ENCODE assay signal across 1 cellular context in the genomic region with DNA sequence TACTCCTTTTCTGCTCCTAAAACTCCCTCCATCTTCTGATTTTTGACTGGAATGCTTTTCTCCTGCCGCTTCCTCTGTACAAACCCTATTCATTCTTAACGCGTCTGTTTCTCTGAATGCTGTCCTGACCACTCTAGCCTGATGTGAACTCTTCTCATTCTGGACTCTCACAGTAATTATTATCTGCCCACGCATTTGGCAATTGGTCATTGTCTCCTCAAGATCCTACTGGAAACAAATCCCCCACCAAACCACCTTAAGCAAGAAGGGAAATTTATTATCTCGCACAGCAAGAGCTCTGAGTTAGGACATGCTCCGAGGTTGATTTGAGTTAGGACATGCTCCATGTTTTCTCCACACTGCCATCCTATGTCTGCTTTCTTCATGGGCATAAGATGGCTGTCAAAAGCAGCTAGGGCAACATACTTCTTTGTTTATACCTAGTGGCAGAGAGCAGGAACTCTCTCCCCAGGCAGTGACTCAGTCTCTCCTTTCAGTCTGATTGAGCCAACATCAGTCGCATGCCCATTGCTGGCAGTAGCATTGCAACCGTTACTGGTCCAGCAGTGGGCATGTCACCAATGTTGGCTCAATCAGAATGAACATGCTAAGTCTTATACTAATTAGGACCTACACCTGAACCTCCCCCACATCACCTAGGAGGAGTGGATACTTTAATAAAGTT.
TF ChIP-seq lines count a peak whose summit lies in the region.

No MANE protein-coding gene starts in this region.

TF ChIP-seq in H1, 55 proteins besides CTCF, POLR2A, EP300 and RAD21:
- no peak for TF ChIP-seq YY1 (IDR thresholded peaks at IDR 0.05; ENCODE audit: low read depth, low read length)
